In genomic region chr21:26909972-26910371, GRCh38 we compare ENCODE assay signal across 16 cellular contexts. TPM values are rescaled to one million over a fixed set of nuclear protein-coding genes. Genes with fewer than 3 reads are reported as not detected.
DNase-seq lines count a peak whose midpoint lies in the region; ATAC-seq and TF ChIP-seq lines count a peak whose summit lies in the region.
"Had no signal": no experiment of that assay in that cellular context is flagged by ENCODE, and none has a peak within 500 bp of the region (broad histone marks: within the 10 kb centered on the region; RNA-seq: fewer than 3 reads in every experiment).

No MANE protein-coding gene starts in this region.

- WGBS in mesendoderm (ENCODE audit: extremely low coverage, insufficient coverage, low lambda C conversion rate), result no CpG with 5 or more reads among the region's 3 CpGs
- WGBS in testis, 2 donors, result 78 to 80% methylated on average over 3 of the region's 3 CpGs
- WGBS in esophagus squamous epithelium, 2 donors, result 64 to 70% methylated on average over 3 of the region's 3 CpGs

- no peak overlapping the region for H3K4me2 ChIP-seq in mesendoderm (ENCODE audit: low read length)
- H3K4me2 ChIP-seq: KMS-11 had no signal

- no peak overlapping the region for H3K4me3 Mint-ChIP-seq in Caco-2 (ENCODE audit: unreplicated experiment)
- H3K4me3 Mint-ChIP-seq: CD4-positive, alpha-beta memory T cell; stimulated activated memory B cell treated with anti-CD40 and anti-IgM and Interleukin-4, amounts not matched to agents 10 μg/mL and 1 μg/mL and 100 μg/mL, for 72 hours had no signal

- no peaks in the 10 kb centered on the region for H3K27me3 Mint-ChIP-seq in Caco-2 (ENCODE audit: insufficient read depth, unreplicated experiment)
- H3K27me3 Mint-ChIP-seq: CD4-positive, alpha-beta memory T cell; stimulated activated memory B cell treated with anti-CD40 and anti-IgM and Interleukin-4, amounts not matched to agents 10 μg/mL and 1 μg/mL and 100 μg/mL, for 72 hours had no signal

- TF ChIP-seq POLR2A in testis (IDR thresholded peaks at IDR 0.05) (no peak), esophagus squamous epithelium (IDR thresholded peaks at IDR 0.05) (no peak)

- H2BK5ac ChIP-seq in mesendoderm (ENCODE audit: low read length), result peak overlapping the region; percentile 11

- no peak overlapping the region for H2BK15ac ChIP-seq in mesendoderm (replicated peaks; ENCODE audit: low read depth)

- H3K4me1 Mint-ChIP-seq in Caco-2 (ENCODE audit: low read depth, unreplicated experiment), result no peaks in the 10 kb centered on the region
- H3K4me1 Mint-ChIP-seq: CD4-positive, alpha-beta memory T cell; stimulated activated memory B cell treated with anti-CD40 and anti-IgM and Interleukin-4, amounts not matched to agents 10 μg/mL and 1 μg/mL and 100 μg/mL, for 72 hours had no signal

- H3K36me3 ChIP-seq in Caco-2 (ENCODE audit: control insufficient read depth, insufficient read depth, low read length), result no peaks in the 10 kb centered on the region
- no peaks in the 10 kb centered on the region for H3K36me3 ChIP-seq in mesendoderm (ENCODE audit: control insufficient read depth, insufficient read depth, low read length)
- H3K36me3 ChIP-seq in testis (ENCODE audit: low read depth, missing control alignments), result no peaks in the 10 kb centered on the region
- no peaks in the 10 kb centered on the region for H3K36me3 ChIP-seq in esophagus squamous epithelium

- H3K4me3 ChIP-seq in Caco-2 (ENCODE audit: low read depth, low read length) (no peak overlapping the region), cardiac fibroblast (replicated peaks in 1 of 2; ENCODE audit: low read depth in 2 of 2, low read length in 2 of 2) (no peak overlapping the region), mesendoderm (ENCODE audit: low read length) (no peak overlapping the region), testis (no peak overlapping the region), esophagus squamous epithelium (no peak overlapping the region)

- CTCF ChIA-PET in Caco-2 (lab: Charles Lee), result no interaction called here

- H3K79me1 ChIP-seq in mesendoderm (ENCODE audit: low read length), result no peaks in the 10 kb centered on the region

- no peaks in the 10 kb centered on the region for H3K36me3 Mint-ChIP-seq in Caco-2 (ENCODE audit: insufficient read depth, unreplicated experiment)
- H3K36me3 Mint-ChIP-seq: CD4-positive, alpha-beta memory T cell; stimulated activated memory B cell treated with anti-CD40 and anti-IgM and Interleukin-4, amounts not matched to agents 10 μg/mL and 1 μg/mL and 100 μg/mL, for 72 hours had no signal

- no peaks in the 10 kb centered on the region; the same call in 1 of the 2 replicates for H3K9me3 ChIP-seq in Caco-2
- H3K9me3 ChIP-seq in testis, result no peaks in the 10 kb centered on the region
- no peaks in the 10 kb centered on the region for H3K9me3 ChIP-seq in esophagus squamous epithelium

- H3K4me1 ChIP-seq in Caco-2 (no peaks in the 10 kb centered on the region), mesendoderm (ENCODE audit: control insufficient read depth, low read depth, low read length) (peaks cover 3% of the 10 kb centered on the region), testis (no peaks in the 10 kb centered on the region), esophagus squamous epithelium (no peaks in the 10 kb centered on the region)

- H3K27me3 ChIP-seq in Caco-2 (replicated peaks; ENCODE audit: control insufficient read depth, insufficient read depth, low read length) (no peaks in the 10 kb centered on the region), mesendoderm (ENCODE audit: insufficient read depth, low read length, poor library complexity) (no peaks in the 10 kb centered on the region), testis (no peaks in the 10 kb centered on the region), esophagus squamous epithelium (no peaks in the 10 kb centered on the region)

- H2BK120ac ChIP-seq in mesendoderm (ENCODE audit: low read depth, low read length), result peak overlapping the region; percentile 35

- H3K9me3 Mint-ChIP-seq in Caco-2 (ENCODE audit: unreplicated experiment), result peaks cover 17% of the 10 kb centered on the region

- H3K79me2 ChIP-seq in mesendoderm (ENCODE audit: control insufficient read depth, insufficient read depth, low read length), result no peaks in the 10 kb centered on the region

- H2AK5ac ChIP-seq in mesendoderm (ENCODE audit: low read length), result no peak overlapping the region

- TF ChIP-seq CTCF in Caco-2 (IDR thresholded peaks at IDR 0.05; ENCODE audit: insufficient read depth in 1 of 2, low read depth in 1 of 2, low read length in 1 of 2, severe bottlenecking in 1 of 2, unreplicated experiment in 1 of 2), result peak in 1 of 2 experiments; percentile 24
- peak; percentile 7 for TF ChIP-seq CTCF in cardiac fibroblast (IDR thresholded peaks at IDR 0.05; ENCODE audit: low read depth, low read length)
- TF ChIP-seq CTCF in testis (IDR thresholded peaks at IDR 0.05), result no peak
- no peak for TF ChIP-seq CTCF in esophagus squamous epithelium (IDR thresholded peaks at IDR 0.05)

- no peak overlapping the region for H3K23ac ChIP-seq in mesendoderm (ENCODE audit: low read length)

- peak overlapping the region; percentile 29 for H3K56ac ChIP-seq in mesendoderm (ENCODE audit: low read length)

- no peak overlapping the region for H3K18ac ChIP-seq in mesendoderm (ENCODE audit: low read length)

- no peak overlapping the region for H3K27ac Mint-ChIP-seq in Caco-2 (ENCODE audit: unreplicated experiment)
- H3K27ac Mint-ChIP-seq: CD4-positive, alpha-beta memory T cell; stimulated activated memory B cell treated with anti-CD40 and anti-IgM and Interleukin-4, amounts not matched to agents 10 μg/mL and 1 μg/mL and 100 μg/mL, for 72 hours had no signal

- H3K4ac ChIP-seq in mesendoderm (ENCODE audit: low read depth, low read length), result no peak overlapping the region

- no TSS peak for BruUV-seq in Caco-2 (replicated peaks; lab: Mats Ljungman, UMichigan)

- H3K9ac ChIP-seq in mesendoderm (ENCODE audit: low read length), result no peak overlapping the region
- H3K9ac ChIP-seq: KMS-11 had no signal

- H3K27ac ChIP-seq in mesendoderm (ENCODE audit: low read depth, low read length) (no peak overlapping the region), testis (no peak overlapping the region), esophagus squamous epithelium (no peak overlapping the region)
- H3K27ac ChIP-seq: KMS-11 had no signal

- H4K8ac ChIP-seq in mesendoderm (ENCODE audit: low read depth, low read length), result no peak overlapping the region

- no peak for ATAC-seq in HG03442 (IDR thresholded peaks at IDR 0.05; ENCODE audit: unreplicated experiment)
- ATAC-seq: HCT116; left ventricle myocardium superior; stimulated activated memory B cell treated with anti-CD40 and anti-IgM and Interleukin-4, amounts not matched to agents 10 μg/mL and 1 μg/mL and 100 μg/mL, for 72 hours had no signal

- intact Hi-C loops in Caco-2 (cut with micrococcal nuclease; ENCODE audit: unreplicated experiment) (loop anchor here (2.0 kb wide), 1 partner anchor 25 kb away; no protein-coding TSS in a partner anchor), testis (cut with DNase I; ENCODE audit: low total_unique reads) (no loop called here), esophagus squamous epithelium (cut with DNase I) (no loop called here)

- DNase-seq in Caco-2, result peak; percentile 44 to 53
- peak; percentile 4 for DNase-seq in HK-2 (ENCODE audit: unreplicated experiment)
- peak; percentile 10 to 37 for DNase-seq in cardiac fibroblast (ENCODE audit: low read depth in 2 of 2)
- DNase-seq in mesendoderm, result peak; percentile 92
- no peak for DNase-seq in T1000 (lab: John Stamatoyannopoulos, UW)
- no peak for DNase-seq in testis
- DNase-seq in esophagus squamous epithelium (lab: John Stamatoyannopoulos, UW), result no peak
- DNase-seq: activated CD4-positive, alpha-beta T cell treated with anti-CD3 and anti-CD28 coated beads for 1 hour; CD4-positive, alpha-beta memory T cell; left ventricle myocardium superior; NCI-H2227 treated with DMSO at 0.1 percent for 48 hours; occipital lobe had no signal

- no peak overlapping the region for H4K5ac ChIP-seq in mesendoderm (ENCODE audit: low read length)

- POLR2A ChIA-PET in Caco-2 (lab: Charles Lee), result no interaction called here

RNA-seq across cellular contexts. Expression of gene ADAMTS5, which starts 56.9 kb away (rescaled TPM):
- total RNA-seq in Caco-2 (2022) (not detected in 2 replicates), testis (1 to 10 TPM; 1.9 to 3.7 TPM), esophagus squamous epithelium (10 to 100 TPM in 2 of 4 donors, 1 to 10 TPM in 2; 1.1 to 24.8 (median 9.1) TPM)
- polyA plus RNA-seq in mesendoderm (2013, experiment 1 of 2), result 2.4 TPM
- polyA plus RNA-seq in mesendoderm (2013, experiment 2 of 2), result 2.4 TPM
- 2.6 TPM for polyA plus RNA-seq in testis (ENCODE audit: insufficient read depth, low read depth, low replicate concordance)
- total RNA-seq: CD4-positive, alpha-beta memory T cell had no signal
- polyA plus RNA-seq: CD4-positive, alpha-beta memory T cell had no signal

Comparison
In these comparisons a context has a peak if more than half of its experiments do, and no peak if none do; other contexts are left out.
1. DNase-seq: peak in Caco-2 (2 of 2), HK-2 (single experiment), cardiac fibroblast (2 of 2) and mesendoderm (single experiment); none in T1000 (single experiment), testis (single experiment) and esophagus squamous epithelium (single experiment).